ENCODE assay signal across 7 cellular contexts in the genomic region with DNA sequence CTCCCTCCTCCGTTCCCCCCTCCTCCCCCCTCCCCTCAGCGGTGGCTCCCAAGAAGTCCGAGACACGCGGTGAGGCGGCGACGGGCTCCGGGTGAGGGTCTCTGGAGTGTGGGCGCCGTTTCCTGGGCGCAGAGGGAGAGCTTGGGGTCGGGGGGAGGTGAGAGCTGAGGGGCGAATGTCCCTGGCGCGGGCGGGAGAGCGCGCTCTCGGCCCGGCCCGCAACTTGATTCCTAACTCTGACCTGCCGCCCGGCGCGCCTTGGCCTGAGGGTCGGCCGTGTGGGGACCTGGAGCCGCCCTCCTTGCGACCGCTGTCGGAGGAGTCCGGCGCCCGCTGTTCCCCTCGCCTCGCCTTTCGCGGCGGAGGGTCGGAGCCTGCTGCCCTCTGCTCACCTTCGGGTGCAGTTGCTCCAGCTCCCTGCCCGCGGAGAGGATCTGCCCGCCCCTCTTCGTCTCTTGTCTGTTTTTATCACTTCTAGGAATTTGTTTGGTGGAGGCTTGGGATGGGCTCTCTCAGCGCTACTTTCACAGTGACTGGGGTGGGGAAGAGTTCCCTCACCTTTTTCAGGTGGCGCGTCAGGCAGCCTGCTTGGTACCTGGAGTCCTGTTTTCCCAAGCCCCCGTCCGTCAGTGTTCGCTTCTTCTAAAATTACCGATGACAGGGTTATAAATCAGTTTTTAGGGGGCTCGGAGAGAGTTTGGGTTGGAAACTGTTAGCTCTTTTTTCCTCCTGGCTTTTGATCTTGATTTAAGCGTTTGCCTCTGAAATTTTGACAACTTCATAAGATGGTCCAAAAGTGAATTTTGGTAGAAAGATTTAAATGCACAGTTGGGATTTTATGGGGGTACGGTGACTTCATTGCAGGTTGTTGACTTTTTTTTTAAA. TPM values are rescaled to one million over a fixed set of nuclear protein-coding genes. Genes with fewer than 3 reads are reported as not detected.
DNase-seq lines count a peak whose midpoint lies in the region; ATAC-seq, FAIRE-seq and TF ChIP-seq lines count a peak whose summit lies in the region.

No MANE protein-coding gene starts in this region.

- peak overlapping the region; percentile 55 for H2AFZ ChIP-seq in endothelial cell of umbilical vein (ENCODE audit: low read depth, low read length)

- POLR2A ChIA-PET in GM10248 (lab: Yijun Ruan, JAX) (interaction anchor here (0.6 to 1.1 kb wide), 2 partner anchors 20 to 97 kb away, joined by 3 read pairs; no protein-coding TSS in a partner anchor), endothelial cell of umbilical vein (lab: Charles Lee) (interaction anchor here (1.1 to 2.0 kb wide), 5 partner anchors 10 to 232 kb away, joined by 3 to 7 read pairs (median 3); no protein-coding TSS in a partner anchor)

- H3K4me3 ChIP-seq in HUES64 (ENCODE audit: low read length) = peak overlapping the region; percentile 92
- H3K4me3 ChIP-seq in WI38 (ENCODE audit: low read depth, low read length) = peak overlapping the region; percentile 80
- peak overlapping the region; percentile 72 to 95 (median 90) for H3K4me3 ChIP-seq in endothelial cell of umbilical vein (replicated peaks in 1 of 3; ENCODE audit: insufficient read depth in 1 of 3, low read depth in 1 of 3, low read length in 3 of 3)
- peak overlapping the region; percentile 77 to 91 for H3K4me3 ChIP-seq in muscle layer of duodenum (ENCODE audit: low read depth in 1 of 2, low read length in 2 of 2)
- H3K4me3 ChIP-seq in urinary bladder (ENCODE audit: low read depth, low read length) = peak overlapping the region; percentile 95

- dilution Hi-C loops in endothelial cell of umbilical vein (cut with MboI; ENCODE audit: extremely low pct_ligation_motif_present, low sequenced_read_pairs) = no loop called here

- peaks cover 50% of the 10 kb centered on the region for H3K79me2 ChIP-seq in endothelial cell of umbilical vein (ENCODE audit: control insufficient read depth, insufficient read depth, low read length)

- no peak for TF ChIP-seq POLR2A in endothelial cell of umbilical vein (IDR thresholded peaks at IDR 0.05; ENCODE audit: low read depth, low read length)

- CTCF ChIA-PET in GM10248 (lab: Yijun Ruan, JAX) = no interaction called here
- CTCF ChIA-PET in endothelial cell of umbilical vein (lab: Charles Lee) = interaction anchor here (0.7 to 3.0 kb wide), 11 partner anchors 9 to 249 kb away, joined by 3 to 17 read pairs (median 4); no protein-coding TSS in a partner anchor

- peak; percentile 38 for ATAC-seq in GM21526 (IDR thresholded peaks at IDR 0.05; ENCODE audit: low FRiP score, unreplicated experiment)

- H3K36me3 ChIP-seq in HUES64 (ENCODE audit: insufficient read depth, low read length) (peaks cover 3% of the 10 kb centered on the region; the same call in 1 of the 2 replicates), endothelial cell of umbilical vein (ENCODE audit: control insufficient read depth in 2 of 2, extremely low read depth in 1 of 2, insufficient read depth in 2 of 2, low read length in 2 of 2) (no peaks in the 10 kb centered on the region), muscle layer of duodenum (ENCODE audit: control insufficient read depth in 1 of 2, insufficient read depth in 2 of 2, low read length in 2 of 2) (no peaks in the 10 kb centered on the region), urinary bladder (ENCODE audit: insufficient read depth) (no peaks in the 10 kb centered on the region)

- no peaks in the 10 kb centered on the region for H3K27me3 ChIP-seq in HUES64 (ENCODE audit: insufficient read depth, low read length)
- H3K27me3 ChIP-seq in endothelial cell of umbilical vein (ENCODE audit: control insufficient read depth in 2 of 2, insufficient read depth in 2 of 2, low read length in 2 of 2) = no peaks in the 10 kb centered on the region
- no peaks in the 10 kb centered on the region for H3K27me3 ChIP-seq in muscle layer of duodenum (ENCODE audit: low read depth, low read length)

- H3K4me1 ChIP-seq in HUES64 (ENCODE audit: insufficient read depth, low read length) = peaks cover 13% of the 10 kb centered on the region
- peaks cover 14% of the 10 kb centered on the region for H3K4me1 ChIP-seq in endothelial cell of umbilical vein (ENCODE audit: control insufficient read depth, extremely low read depth, insufficient read depth, low read length)
- peaks cover 7 to 23% of the 10 kb centered on the region in 2 donors for H3K4me1 ChIP-seq in muscle layer of duodenum (ENCODE audit: control insufficient read depth in 1 of 2, insufficient read depth in 2 of 2, low read length in 2 of 2)
- no peaks in the 10 kb centered on the region for H3K4me1 ChIP-seq in urinary bladder (ENCODE audit: insufficient read depth)

- intact Hi-C loops in endothelial cell of umbilical vein (cut with micrococcal nuclease) = loop anchor here (1.0 to 2.0 kb wide), 2 partner anchors 39 to 100 kb away; no protein-coding TSS in a partner anchor

- FAIRE-seq in endothelial cell of umbilical vein (lab: Jason Lieb, UNC) = peak; percentile 42

- H4K20me1 ChIP-seq in endothelial cell of umbilical vein (replicated peaks; ENCODE audit: control insufficient read depth, extremely low read depth, insufficient read depth, low read length) = no peaks in the 10 kb centered on the region

- BruUV-seq in endothelial cell of umbilical vein (replicated peaks; lab: Mats Ljungman, UMichigan) = TSS peak; percentile 34

- no peaks in the 10 kb centered on the region for H3K9me1 ChIP-seq in endothelial cell of umbilical vein (replicated peaks; ENCODE audit: control insufficient read depth, extremely low read depth, insufficient read depth, low read length)

- H3K9ac ChIP-seq in HUES64 (ENCODE audit: low read depth, low read length) = peak overlapping the region; percentile 85
- H3K9ac ChIP-seq in endothelial cell of umbilical vein (replicated peaks; ENCODE audit: extremely low read depth, insufficient read depth, low read length) = peak overlapping the region; percentile 90

- TF ChIP-seq CTCF in GM10248 (IDR thresholded peaks at IDR 0.05; ENCODE audit: control extremely low read depth, extremely low read depth, low read depth, missing control alignments) (no peak), WI38 (IDR thresholded peaks at IDR 0.05; ENCODE audit: low read depth, low read length) (no peak), endothelial cell of umbilical vein (IDR thresholded peaks at IDR 0.05; ENCODE audit: extremely low read depth in 1 of 2, insufficient read depth in 1 of 2, low read depth in 1 of 2, low read length in 2 of 2) (no peak)

- no peaks in the 10 kb centered on the region for H3K9me3 ChIP-seq in HUES64 (ENCODE audit: insufficient read depth, low read depth, low read length)
- no peaks in the 10 kb centered on the region for H3K9me3 ChIP-seq in endothelial cell of umbilical vein (replicated peaks; ENCODE audit: control insufficient read depth, insufficient read depth, low read length)
- no peaks in the 10 kb centered on the region for H3K9me3 ChIP-seq in muscle layer of duodenum (ENCODE audit: control insufficient read depth in 1 of 2, low read length in 2 of 2)

- H3K27ac ChIP-seq in HUES64 (ENCODE audit: low read depth, low read length) (peak overlapping the region; percentile 96), endothelial cell of umbilical vein (ENCODE audit: insufficient read depth, low read depth, low read length) (peak overlapping the region; percentile 73), muscle layer of duodenum (ENCODE audit: low read length) (peak overlapping the region; percentile 93), urinary bladder (ENCODE audit: low read depth) (peak overlapping the region; percentile 82)

- peak overlapping the region; percentile 73 for H3K4me2 ChIP-seq in endothelial cell of umbilical vein (ENCODE audit: insufficient read depth, low read length)

- under 1% methylated on average over 55 of the region's 56 CpGs for WGBS in HUES64
- WGBS in urinary bladder = under 1% methylated on average over 56 of the region's 56 CpGs

- peak; percentile 59 for DNase-seq in GM10248 (ENCODE audit: extremely low spot score)
- DNase-seq in endothelial cell of umbilical vein (ENCODE audit: low read depth, low spot score) = peak; percentile 39

TF ChIP-seq in endothelial cell of umbilical vein, 7 proteins besides CTCF, POLR2A, EP300 and RAD21:
- TF ChIP-seq MYC (IDR thresholded peaks at IDR 0.05; ENCODE audit: low read depth, low read length) = no peak
- TF ChIP-seq FOS (IDR thresholded peaks at IDR 0.05; ENCODE audit: borderline replicate concordance, insufficient read depth, low read length) = no peak
- TF ChIP-seq JUN (IDR thresholded peaks at IDR 0.05; ENCODE audit: borderline replicate concordance, insufficient read depth, insufficient read length, low read depth) = no peak
- no peak for TF ChIP-seq GATA2 (IDR thresholded peaks at IDR 0.05; ENCODE audit: insufficient read depth, insufficient read length, low read depth, low read length)
- TF ChIP-seq, protein P1, sequence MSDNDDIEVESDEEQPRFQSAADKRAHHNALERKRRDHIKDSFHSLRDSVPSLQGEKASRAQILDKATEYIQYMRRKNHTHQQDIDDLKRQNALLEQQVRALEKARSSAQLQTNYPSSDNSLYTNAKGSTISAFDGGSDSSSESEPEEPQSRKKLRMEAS (IDR thresholded peaks at IDR 0.05; ENCODE audit: insufficient read depth, insufficient read length) = no peak
- TF ChIP-seq EZH2 (IDR thresholded peaks at IDR 0.05; ENCODE audit: borderline replicate concordance, low read depth, low read length, severe bottlenecking) = no peak
- TF ChIP-seq POLR2AphosphoS5 (IDR thresholded peaks at IDR 0.05; ENCODE audit: insufficient read depth, low read depth, low read length) = no peak

RNA-seq across cellular contexts. Expression of gene ADIPOR2, which starts 0.5 kb away (rescaled TPM):
- polyA plus RNA-seq in HUES64 (2013, experiment 1 of 2) = 28.3 TPM
- polyA plus RNA-seq in HUES64 (2013, experiment 2 of 2) = 30.1 TPM
- 57.3 and 59.4 TPM in 2 replicates for total RNA-seq in endothelial cell of umbilical vein
- polyA plus RNA-seq in endothelial cell of umbilical vein = 20.7 and 22.5 TPM in 2 replicates
- polyA plus RNA-seq in endothelial cell of umbilical vein (2011; cell fraction: cytosol; rRNA removed) = 22.4 and 24.0 TPM in 2 replicates
- polyA plus RNA-seq in endothelial cell of umbilical vein (2011; cell fraction: nucleus; rRNA removed) = 34.1 and 36.6 TPM in 2 replicates
- 30.4 and 36.7 TPM in 2 replicates for polyA plus RNA-seq in endothelial cell of umbilical vein (2012)
- 54.4 and 56.2 TPM in 2 replicates for polyA minus RNA-seq in endothelial cell of umbilical vein
- 29.5 TPM for polyA minus RNA-seq in endothelial cell of umbilical vein (2011; cell fraction: cytosol; rRNA and poly(A)+ RNA removed)
- 34.4 and 59.3 TPM in 2 replicates for polyA minus RNA-seq in endothelial cell of umbilical vein (2011; cell fraction: nucleus; rRNA and poly(A)+ RNA removed)
- total RNA-seq in urinary bladder = 50.5 TPM
- polyA plus RNA-seq in urinary bladder = 38.1 TPM

Comparison
In these comparisons a context has a peak if more than half of its experiments do, and no peak if none do; other contexts are left out.
1. Peak in every context shown above with its lines: DNase-seq, ATAC-seq, H3K4me3 ChIP-seq and H3K27ac ChIP-seq.